In the genomic region with DNA sequence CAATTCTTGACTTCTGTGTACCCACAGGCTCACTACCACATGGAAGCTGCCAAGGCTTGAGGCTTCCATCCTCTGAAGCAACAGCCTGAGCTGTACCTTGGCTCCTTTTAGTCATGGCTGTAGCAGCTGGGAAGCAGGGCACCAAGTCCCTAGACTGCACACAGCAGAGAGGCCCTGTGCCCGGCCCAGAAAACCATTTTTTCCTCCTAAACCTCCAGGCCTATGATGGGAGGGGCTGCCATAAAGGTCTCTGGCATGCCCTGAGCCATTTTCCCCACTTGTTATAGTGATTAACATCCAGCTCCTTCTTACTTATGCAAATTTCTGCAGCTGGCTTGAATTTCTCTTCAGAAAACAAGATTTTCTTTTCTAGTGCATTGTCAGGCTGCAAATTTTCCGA, we compare ENCODE assay signal across 39 cellular contexts.
"Had no signal": no experiment of that assay in that cellular context is flagged by ENCODE, and none has a peak within 500 bp of the region (broad histone marks: within the 10 kb centered on the region; RNA-seq: fewer than 3 reads in every experiment).

No MANE protein-coding gene starts in this region.

- FAIRE-seq: astrocyte, bronchial epithelial cell had no signal

- H3K27ac Mint-ChIP-seq: activated naive CD4-positive, alpha-beta T cell treated with anti-CD3 and anti-CD28 coated beads for 36 hours; activated naive CD4-positive, alpha-beta T cell treated with anti-CD3 and anti-CD28 coated beads, Interleukin-2, amount 10 ng/mL, durations not matched to agents 7 days and 5 days; activated naive CD4-positive, alpha-beta T cell treated with anti-CD3 and anti-CD28 coated beads, Interleukin-2, amount 50 U/mL, for 24 hours; activated naive CD8-positive, alpha-beta T cell; activated naive CD8-positive, alpha-beta T cell treated with anti-CD3 and anti-CD28 coated beads for 36 hours; activated naive CD8-positive, alpha-beta T cell treated with anti-CD3 and anti-CD28 coated beads, Interleukin-2, amount 10 ng/mL, durations not matched to agents 7 days and 5 days; activated naive CD8-positive, alpha-beta T cell treated with anti-CD3 and anti-CD28 coated beads, Interleukin-2, amount 50 U/mL, for 24 hours; activated T-cell treated with anti-CD3 and anti-CD28 coated beads, Interleukin-2, amount 50 U/mL, for 24 hours; activated T-cell treated with anti-CD3 and anti-CD28 coated beads, Interleukin-2, amount 50 U/mL, for 72 hours; activated T-helper 17 cell treated with anti-CD3 and anti-CD28 coated beads, Interleukin-2, amount 50 U/mL, for 72 hours; activated T-helper 2 cell treated with anti-CD3 and anti-CD28 coated beads, Interferon-gamma antibody, Interleukin-2, Interleukin-4, amounts not matched to agents 10 μg/mL and 5 μg/mL and 100 μg/mL, durations not matched to agents 14 hours and 24 hours and 36 hours; brain had no signal

- H3K36me3 ChIP-seq: adrenal gland, ascending aorta, brain microvascular endothelial cell, breast epithelium, cardiac muscle cell had no signal

- DNase-seq: activated effector memory CD4-positive, alpha-beta T cell treated with anti-CD3 and anti-CD28 coated beads, Interleukin-2, amount 50 U/mL, for 16 hours; activated effector memory CD4-positive, alpha-beta T cell treated with Interleukin-2 at 50 U/mL for 16 hours; activated gamma-delta T cell; activated gamma-delta T cell treated with Interleukin-2 at 50 U/mL for 16 hours; activated naive CD4-positive, alpha-beta T cell; activated naive CD4-positive, alpha-beta T cell treated with anti-CD3 and anti-CD28 coated beads for 36 hours; activated naive CD4-positive, alpha-beta T cell treated with anti-CD3 and anti-CD28 coated beads, Interleukin-2, amount 10 ng/mL, durations not matched to agents 7 days and 5 days; activated naive CD4-positive, alpha-beta T cell treated with anti-CD3 and anti-CD28 coated beads, Interleukin-2, amount 50 U/mL, for 16 hours; activated naive CD4-positive, alpha-beta T cell treated with Interleukin-2 at 50 U/mL for 16 hours; activated naive CD8-positive, alpha-beta T cell treated with anti-CD3 and anti-CD28 coated beads for 36 hours; activated naive CD8-positive, alpha-beta T cell treated with anti-CD3 and anti-CD28 coated beads, Interleukin-2, amount 10 ng/mL, durations not matched to agents 7 days and 5 days; activated naive CD8-positive, alpha-beta T cell treated with anti-CD3 and anti-CD28 coated beads, Interleukin-2, amount 50 U/mL, for 24 hours; activated T-cell treated with anti-CD3 and anti-CD28 coated beads, Interleukin-2, amount 50 U/mL, for 1 hour; activated T-cell treated with anti-CD3 and anti-CD28 coated beads, Interleukin-2, amount 50 U/mL, for 24 hours; activated T-cell treated with anti-CD3 and anti-CD28 coated beads, Interleukin-2, amount 50 U/mL, for 4 hours; activated T-cell treated with anti-CD3 and anti-CD28 coated beads, Interleukin-2, amount 50 U/mL, for 48 hours; activated T-cell treated with anti-CD3 and anti-CD28 coated beads, Interleukin-2, amount 50 U/mL, for 72 hours; adrenal gland; amniotic stem cell; amygdala; anterior cingulate cortex; aorta; body of pancreas; brain microvascular endothelial cell; caudate nucleus; central memory CD4-positive, alpha-beta T cell; cerebellar nuclear complex had no signal

- H3K27me3 ChIP-seq: adrenal gland, ascending aorta, body of pancreas, brain microvascular endothelial cell, breast epithelium, cardiac muscle cell had no signal

- H3K27ac ChIP-seq: adrenal gland, ascending aorta, body of pancreas, brain microvascular endothelial cell, breast epithelium, cardiac muscle cell had no signal

- H3K9me3 ChIP-seq: adrenal gland, ascending aorta had no signal

- H3K4me1 ChIP-seq: adrenal gland, ascending aorta, body of pancreas, breast epithelium had no signal

- H3K4me3 ChIP-seq: adrenal gland, ascending aorta, body of pancreas, breast epithelium, cardiac muscle cell had no signal

- H3K4me1 Mint-ChIP-seq: activated naive CD4-positive, alpha-beta T cell treated with anti-CD3 and anti-CD28 coated beads, Interleukin-2, amount 10 ng/mL, durations not matched to agents 7 days and 5 days; activated naive CD8-positive, alpha-beta T cell treated with anti-CD3 and anti-CD28 coated beads, Interleukin-2, amount 50 U/mL, for 24 hours; brain; central memory CD8-positive, alpha-beta T cell had no signal

- H3K27me3 Mint-ChIP-seq: activated naive CD4-positive, alpha-beta T cell treated with anti-CD3 and anti-CD28 coated beads, Interleukin-2, amount 10 ng/mL, durations not matched to agents 7 days and 5 days; activated naive CD4-positive, alpha-beta T cell treated with anti-CD3 and anti-CD28 coated beads, Interleukin-2, amount 50 U/mL, for 24 hours; activated naive CD8-positive, alpha-beta T cell; activated naive CD8-positive, alpha-beta T cell treated with anti-CD3 and anti-CD28 coated beads for 36 hours; activated naive CD8-positive, alpha-beta T cell treated with anti-CD3 and anti-CD28 coated beads, Interleukin-2, amount 10 ng/mL, durations not matched to agents 7 days and 5 days; activated naive CD8-positive, alpha-beta T cell treated with anti-CD3 and anti-CD28 coated beads, Interleukin-2, amount 50 U/mL, for 24 hours; activated T-cell treated with anti-CD3 and anti-CD28 coated beads, Interleukin-2, amount 50 U/mL, for 24 hours; activated T-helper 17 cell treated with anti-CD3 and anti-CD28 coated beads, Interleukin-2, amount 50 U/mL, for 72 hours; brain; central memory CD8-positive, alpha-beta T cell had no signal

- ATAC-seq: activated naive CD4-positive, alpha-beta T cell treated with anti-CD3 and anti-CD28 coated beads, Interleukin-2, amount 50 U/mL, for 72 hours; activated naive CD8-positive, alpha-beta T cell treated with anti-CD3 and anti-CD28 coated beads, Interleukin-2, amount 50 U/mL, for 24 hours; activated T-cell treated with anti-CD3 and anti-CD28 coated beads, Interleukin-2, amount 50 U/mL, for 4 hours; activated T-cell treated with anti-CD3 and anti-CD28 coated beads, Interleukin-2, amount 50 U/mL, for 72 hours; activated T-helper 17 cell treated with anti-CD3 and anti-CD28 coated beads, Interleukin-2, amount 50 U/mL, for 72 hours; body of pancreas had no signal

- H3K4me3 Mint-ChIP-seq: activated naive CD4-positive, alpha-beta T cell treated with anti-CD3 and anti-CD28 coated beads for 36 hours; activated naive CD4-positive, alpha-beta T cell treated with anti-CD3 and anti-CD28 coated beads, Interleukin-2, amount 10 ng/mL, durations not matched to agents 7 days and 5 days; activated naive CD4-positive, alpha-beta T cell treated with anti-CD3 and anti-CD28 coated beads, Interleukin-2, amount 50 U/mL, for 24 hours; activated naive CD8-positive, alpha-beta T cell; activated naive CD8-positive, alpha-beta T cell treated with anti-CD3 and anti-CD28 coated beads for 36 hours; activated naive CD8-positive, alpha-beta T cell treated with anti-CD3 and anti-CD28 coated beads, Interleukin-2, amount 10 ng/mL, durations not matched to agents 7 days and 5 days; activated naive CD8-positive, alpha-beta T cell treated with anti-CD3 and anti-CD28 coated beads, Interleukin-2, amount 50 U/mL, for 24 hours; activated T-cell treated with anti-CD3 and anti-CD28 coated beads, Interleukin-2, amount 50 U/mL, for 24 hours; activated T-cell treated with anti-CD3 and anti-CD28 coated beads, Interleukin-2, amount 50 U/mL, for 4 hours; activated T-cell treated with anti-CD3 and anti-CD28 coated beads, Interleukin-2, amount 50 U/mL, for 72 hours; activated T-helper 17 cell treated with anti-CD3 and anti-CD28 coated beads, Interleukin-2, amount 50 U/mL, for 72 hours; brain; central memory CD8-positive, alpha-beta T cell had no signal
